8 cellular contexts compared by ENCODE assay signal in genomic region chr22:50628543-50629134, GRCh38. TPM values are rescaled to one million over a fixed set of nuclear protein-coding genes. Genes with fewer than 3 reads are reported as not detected.
DNase-seq lines count a peak whose midpoint lies in the region; ATAC-seq and TF ChIP-seq lines count a peak whose summit lies in the region.

No MANE protein-coding gene starts in this region.

- H3K36me3 ChIP-seq in SJCRH30 (no peaks in the 10 kb centered on the region), sigmoid colon (no peaks in the 10 kb centered on the region)

- peak; percentile 6 for ATAC-seq in GM18505 (IDR thresholded peaks at IDR 0.05; ENCODE audit: unreplicated experiment)

- peak overlapping the region; percentile 58 for H3K4me3 ChIP-seq in SJCRH30
- H3K4me3 ChIP-seq in fibroblast of mammary gland (ENCODE audit: control insufficient read depth, low read depth, low read length): peak overlapping the region; percentile 71
- H3K4me3 ChIP-seq in sigmoid colon: peak overlapping the region; percentile 57 to 81 (median 76)

- TF ChIP-seq CTCF in fibroblast of mammary gland (conservative IDR thresholded peaks at IDR 0.05; ENCODE audit: control insufficient read depth, insufficient read depth, low read depth, low read length): no peak
- no peak for TF ChIP-seq CTCF in sigmoid colon (IDR thresholded peaks at IDR 0.05)

- intact Hi-C loops in sigmoid colon (cut with DNase I): loop anchor here (5.0 kb wide), 4 partner anchors 46 to 386 kb away; partner anchors contain the start of genes CHKB and SCO2

- DNase-seq in SJCRH30 (no peak), fibroblast of mammary gland (ENCODE audit: low read depth) (no peak), sigmoid colon (peak; percentile 63), T-helper 9 cell (no peak), NCI-H526 (lab: John Stamatoyannopoulos, UW) (no peak), OCI-M1 (lab: John Stamatoyannopoulos, UW) (no peak), SKM-1 treated with dmso at 0.1 percent for 144 hours (lab: John Stamatoyannopoulos, UW; ENCODE audit: unreplicated experiment) (no peak)

- H3K9me3 ChIP-seq in SJCRH30 (replicated peaks): no peaks in the 10 kb centered on the region
- no peaks in the 10 kb centered on the region for H3K9me3 ChIP-seq in sigmoid colon

- TF ChIP-seq POLR2A in GM18505 (IDR thresholded peaks at IDR 0.05; ENCODE audit: borderline replicate concordance, extremely low read depth, insufficient read depth, insufficient read length) (no peak), sigmoid colon (IDR thresholded peaks at IDR 0.05) (no peak)

- no peak for TF ChIP-seq EP300 in sigmoid colon (IDR thresholded peaks at IDR 0.05)

- whole genome bisulfite sequencing in sigmoid colon, 2 donors: 17 to 24% methylated on average over 16 of the region's 16 CpGs

- H3K27ac ChIP-seq in SJCRH30: no peak overlapping the region
- H3K27ac ChIP-seq in sigmoid colon: peak overlapping the region; percentile 76 to 84 (median 82)

- H3K4me1 ChIP-seq in SJCRH30: 0 out of 2 replicates have a peak, but pooled peaks cover 5% of the 10 kb centered on the region
- peaks cover 0 to 20% (median 15%) of the 10 kb centered on the region in 4 donors for H3K4me1 ChIP-seq in sigmoid colon

- H3K27me3 ChIP-seq in SJCRH30 (no peaks in the 10 kb centered on the region), sigmoid colon (no peaks in the 10 kb centered on the region)

RNA-seq across cellular contexts. Expression of gene ARSA, which starts 0.7 kb away (rescaled TPM):
- total RNA-seq in SJCRH30 (2014; rRNA removed; shearing (Covaris generic)): 1.8 TPM in 2 replicates
- total RNA-seq in sigmoid colon: 10 to 100 TPM; 19.3 to 26.3 (median 23.8) TPM
- polyA plus RNA-seq in sigmoid colon: 10 to 100 TPM; 10.8 to 56.9 (median 26.8) TPM

RNA-seq across cellular contexts. Expression of gene MAPK8IP2, which starts 28.0 kb away (rescaled TPM):
- total RNA-seq in SJCRH30 (2014; rRNA removed; shearing (Covaris generic)): 0.48 and 0.99 TPM in 2 replicates
- total RNA-seq in sigmoid colon: 1 to 10 TPM in 3 of 4 donors, under 1 TPM in 1; 0.66 to 2.9 (median 2.0) TPM
- polyA plus RNA-seq in sigmoid colon: 1 to 10 TPM in 1 of 3 donors, under 1 TPM in 2; under 0.01 to 1.9 (median 0.23) TPM

RNA-seq across cellular contexts. Expression of gene SHANK3, which starts 44.0 kb away (rescaled TPM):
- 0.08 and 0.12 TPM in 2 replicates for total RNA-seq in SJCRH30 (2014; rRNA removed; shearing (Covaris generic))
- 10 to 100 TPM in 1 of 4 donors, 1 to 10 TPM in 3; 2.5 to 14.4 (median 3.7) TPM for total RNA-seq in sigmoid colon
- polyA plus RNA-seq in sigmoid colon: 1 to 10 TPM in 1 of 3 donors, under 1 TPM in 2; 0.23 to 6.6 (median 0.60) TPM

RNA-seq across cellular contexts. Expression of gene CHKB, which starts 46.0 kb away (rescaled TPM):
- 19.9 and 27.7 TPM in 2 replicates for total RNA-seq in SJCRH30 (2014; rRNA removed; shearing (Covaris generic))
- 10 to 100 TPM; 22.0 to 55.1 (median 39.2) TPM for total RNA-seq in sigmoid colon
- polyA plus RNA-seq in sigmoid colon: 10 to 100 TPM; 24.7 to 90.0 (median 37.8) TPM

RNA-seq across cellular contexts. Expression of gene CPT1B, which starts 50.4 kb away (rescaled TPM):
- 12.6 and 17.1 TPM in 2 replicates for total RNA-seq in SJCRH30 (2014; rRNA removed; shearing (Covaris generic))
- 10 to 100 TPM in 1 of 4 donors, 1 to 10 TPM in 3; 1.4 to 10.2 (median 6.1) TPM for total RNA-seq in sigmoid colon
- polyA plus RNA-seq in sigmoid colon: 10 to 100 TPM in 1 of 3 donors, 1 to 10 TPM in 2; 3.2 to 22.6 (median 4.2) TPM
